Comparison of ENCODE assay signal across 12 cellular contexts in genomic region chr10:6423004-6423403, GRCh38.
DNase-seq lines count a peak whose midpoint lies in the region.
"Had no signal": no experiment of that assay in that cellular context is flagged by ENCODE, and none has a peak within 500 bp of the region (broad histone marks: within the 10 kb centered on the region; RNA-seq: fewer than 3 reads in every experiment).

No MANE protein-coding gene starts in this region.

- DNase-seq in HPDE6-E6E7 (ENCODE audit: extremely low spot score): peak; percentile 3
- peak; percentile 75 for DNase-seq in activated CD8-positive, alpha-beta memory T cell treated with anti-CD3 and anti-CD28 coated beads for 24 hours
- peak; percentile 26 for DNase-seq in foreskin melanocyte
- DNase-seq in stimulated activated CD4-positive, alpha-beta T cell treated with anti-CD3 and anti-CD28 coated beads, TNF-alpha, amount 100 ng/mL, for 4 hours (ENCODE audit: low read depth in 3 of 3): peak; percentile 11 to 21 (median 12)
- no peak for DNase-seq in midbrain (lab: John Stamatoyannopoulos, UW)
- no peak for DNase-seq in DMS53 (lab: John Stamatoyannopoulos, UW)
- DNase-seq in epidermal melanocyte (ENCODE audit: insufficient read length, low spot score): no peak
- DNase-seq: colonic mucosa, DMS79 treated with DMSO at 0.1 percent for 48 hours, KG1, sigmoid colon, upper lobe of right lung had no signal

Comparison
In these comparisons a context has a peak if more than half of its experiments do, and no peak if none do; other contexts are left out.
1. DNase-seq: peak in HPDE6-E6E7 (single experiment), activated CD8-positive, alpha-beta memory T cell treated with anti-CD3 and anti-CD28 coated beads for 24 hours (single experiment), foreskin melanocyte (single experiment) and stimulated activated CD4-positive, alpha-beta T cell treated with anti-CD3 and anti-CD28 coated beads, TNF-alpha, amount 100 ng/mL, for 4 hours (3 of 3); none in midbrain (single experiment), DMS53 (single experiment) and epidermal melanocyte (single experiment).